2 cellular contexts compared by ENCODE assay signal in the genomic region with DNA sequence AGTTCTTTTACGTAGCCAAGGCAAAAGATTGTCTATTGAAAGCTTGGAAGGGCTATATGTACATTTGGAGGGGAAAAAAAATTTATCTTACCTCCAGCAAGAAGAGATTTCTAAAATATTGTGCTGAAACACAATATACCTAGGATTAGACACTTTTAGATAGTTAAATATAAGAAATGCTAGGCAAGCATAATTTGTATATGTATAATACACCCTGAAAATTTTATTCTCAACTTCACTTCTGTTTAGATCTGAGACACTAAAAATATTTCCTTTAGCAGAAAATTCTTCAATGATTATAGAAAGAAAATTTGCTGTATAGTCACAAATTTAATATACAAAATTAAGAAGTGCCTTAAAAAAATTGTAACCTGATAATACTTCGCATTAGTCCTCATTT.
TF ChIP-seq lines count a peak whose summit lies in the region.

No MANE protein-coding gene starts in this region.

TF ChIP-seq in HepG2, 621 proteins besides CTCF, POLR2A, EP300 and RAD21 (continues in another document):
- TF ChIP-seq, protein P1, sequence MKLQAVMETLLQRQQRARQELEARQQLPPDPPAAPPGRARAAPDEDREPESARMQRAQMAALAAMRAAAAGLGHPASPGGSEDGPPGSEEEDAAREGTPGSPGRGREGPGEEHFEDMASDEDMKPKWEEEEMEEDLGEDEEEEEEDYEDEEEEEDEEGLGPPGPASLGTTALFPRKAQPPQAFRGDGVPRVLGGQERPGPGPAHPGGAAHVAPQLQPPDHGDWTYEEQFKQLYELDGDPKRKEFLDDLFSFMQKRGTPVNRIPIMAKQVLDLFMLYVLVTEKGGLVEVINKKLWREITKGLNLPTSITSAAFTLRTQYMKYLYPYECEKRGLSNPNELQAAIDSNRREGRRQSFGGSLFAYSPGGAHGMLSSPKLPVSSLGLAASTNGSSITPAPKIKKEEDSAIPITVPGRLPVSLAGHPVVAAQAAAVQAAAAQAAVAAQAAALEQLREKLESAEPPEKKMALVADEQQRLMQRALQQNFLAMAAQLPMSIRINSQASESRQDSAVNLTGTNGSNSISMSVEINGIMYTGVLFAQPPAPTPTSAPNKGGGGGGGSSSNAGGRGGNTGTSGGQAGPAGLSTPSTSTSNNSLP (IDR thresholded peaks at IDR 0.05; ENCODE audit: low read depth, low read length): no peak
- TF ChIP-seq THYN1 (CRISPR knock-in tag; IDR thresholded peaks at IDR 0.05; ENCODE audit: borderline replicate concordance, low read depth) (no peak), ZNF713 (CRISPR knock-in tag; IDR thresholded peaks at IDR 0.05) (no peak), DMAP1 (CRISPR knock-in tag; IDR thresholded peaks at IDR 0.05) (no peak), REXO4 (CRISPR knock-in tag; IDR thresholded peaks at IDR 0.05; ENCODE audit: borderline replicate concordance) (no peak), MAFK (conservative IDR thresholded peaks at IDR 0.05 in 1 of 2, IDR thresholded peaks at IDR 0.05 in 1 of 2; ENCODE audit: low read length in 2 of 2) (peak; percentile 63 to 65), SMC3 (IDR thresholded peaks at IDR 0.05; ENCODE audit: low read length) (no peak), MAFF (IDR thresholded peaks at IDR 0.05; ENCODE audit: low read depth, low read length) (peak; percentile 45), ZNF484 (CRISPR knock-in tag; IDR thresholded peaks at IDR 0.05; ENCODE audit: borderline replicate concordance, low read depth) (no peak), KDM6A (CRISPR knock-in tag; IDR thresholded peaks at IDR 0.05; ENCODE audit: low read depth) (no peak), ZSCAN21 (CRISPR knock-in tag; IDR thresholded peaks at IDR 0.05; ENCODE audit: borderline replicate concordance) (no peak)
- TF ChIP-seq, protein P2, sequence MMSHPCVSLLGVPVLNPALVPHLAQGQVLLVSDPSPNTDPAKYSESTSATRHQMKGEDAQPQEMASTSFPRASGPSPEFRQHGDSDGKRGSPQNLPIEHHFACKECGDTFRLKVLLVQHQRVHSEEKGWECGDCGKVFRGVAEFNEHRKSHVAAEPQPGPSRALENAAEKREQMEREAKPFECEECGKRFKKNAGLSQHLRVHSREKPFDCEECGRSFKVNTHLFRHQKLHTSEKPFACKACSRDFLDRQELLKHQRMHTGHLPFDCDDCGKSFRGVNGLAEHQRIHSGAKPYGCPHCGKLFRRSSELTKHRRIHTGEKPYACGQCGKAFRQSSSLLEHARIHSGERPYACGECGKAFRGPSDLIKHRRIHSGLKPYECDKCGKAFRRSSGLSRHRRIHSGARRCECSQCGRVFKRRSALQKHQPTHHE (CRISPR knock-in tag; IDR thresholded peaks at IDR 0.05; ENCODE audit: borderline replicate concordance): no peak
- TF ChIP-seq, protein P3, sequence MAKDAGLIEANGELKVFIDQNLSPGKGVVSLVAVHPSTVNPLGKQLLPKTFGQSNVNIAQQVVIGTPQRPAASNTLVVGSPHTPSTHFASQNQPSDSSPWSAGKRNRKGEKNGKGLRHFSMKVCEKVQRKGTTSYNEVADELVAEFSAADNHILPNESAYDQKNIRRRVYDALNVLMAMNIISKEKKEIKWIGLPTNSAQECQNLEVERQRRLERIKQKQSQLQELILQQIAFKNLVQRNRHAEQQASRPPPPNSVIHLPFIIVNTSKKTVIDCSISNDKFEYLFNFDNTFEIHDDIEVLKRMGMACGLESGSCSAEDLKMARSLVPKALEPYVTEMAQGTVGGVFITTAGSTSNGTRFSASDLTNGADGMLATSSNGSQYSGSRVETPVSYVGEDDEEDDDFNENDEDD (CRISPR knock-in tag; IDR thresholded peaks at IDR 0.05; ENCODE audit: borderline replicate concordance): no peak

TF ChIP-seq in K562, 482 proteins besides CTCF, POLR2A, EP300 and RAD21:
- TF ChIP-seq, protein P4, sequence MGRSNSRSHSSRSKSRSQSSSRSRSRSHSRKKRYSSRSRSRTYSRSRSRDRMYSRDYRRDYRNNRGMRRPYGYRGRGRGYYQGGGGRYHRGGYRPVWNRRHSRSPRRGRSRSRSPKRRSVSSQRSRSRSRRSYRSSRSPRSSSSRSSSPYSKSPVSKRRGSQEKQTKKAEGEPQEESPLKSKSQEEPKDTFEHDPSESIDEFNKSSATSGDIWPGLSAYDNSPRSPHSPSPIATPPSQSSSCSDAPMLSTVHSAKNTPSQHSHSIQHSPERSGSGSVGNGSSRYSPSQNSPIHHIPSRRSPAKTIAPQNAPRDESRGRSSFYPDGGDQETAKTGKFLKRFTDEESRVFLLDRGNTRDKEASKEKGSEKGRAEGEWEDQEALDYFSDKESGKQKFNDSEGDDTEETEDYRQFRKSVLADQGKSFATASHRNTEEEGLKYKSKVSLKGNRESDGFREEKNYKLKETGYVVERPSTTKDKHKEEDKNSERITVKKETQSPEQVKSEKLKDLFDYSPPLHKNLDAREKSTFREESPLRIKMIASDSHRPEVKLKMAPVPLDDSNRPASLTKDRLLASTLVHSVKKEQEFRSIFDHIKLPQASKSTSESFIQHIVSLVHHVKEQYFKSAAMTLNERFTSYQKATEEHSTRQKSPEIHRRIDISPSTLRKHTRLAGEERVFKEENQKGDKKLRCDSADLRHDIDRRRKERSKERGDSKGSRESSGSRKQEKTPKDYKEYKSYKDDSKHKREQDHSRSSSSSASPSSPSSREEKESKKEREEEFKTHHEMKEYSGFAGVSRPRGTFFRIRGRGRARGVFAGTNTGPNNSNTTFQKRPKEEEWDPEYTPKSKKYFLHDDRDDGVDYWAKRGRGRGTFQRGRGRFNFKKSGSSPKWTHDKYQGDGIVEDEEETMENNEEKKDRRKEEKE (IDR thresholded peaks at IDR 0.05; ENCODE audit: borderline replicate concordance in 1 of 2, control insufficient read depth in 1 of 2, low read depth in 2 of 2, low read length in 1 of 2): no peak
- TF ChIP-seq ZNF239 (CRISPR knock-in tag; IDR thresholded peaks at IDR 0.05) (no peak), ZNF316 (IDR thresholded peaks at IDR 0.05) (peak; percentile 85), ZFP36 (IDR thresholded peaks at IDR 0.05; ENCODE audit: low read depth, low read length, partially characterized antibody) (no peak), ARNT (IDR thresholded peaks at IDR 0.05) (no peak), HNRNPL (IDR thresholded peaks at IDR 0.05; ENCODE audit: low read depth, low read length) (no peak), TAF7 (tag; IDR thresholded peaks at IDR 0.05) (no peak), NCOR1 (IDR thresholded peaks at IDR 0.05) (no peak), MAFK (IDR thresholded peaks at IDR 0.05; ENCODE audit: low read length) (0 out of 2 replicates have a peak, but pooled peaks have one; percentile 4), MAFG (tag; conservative IDR thresholded peaks at IDR 0.05) (peak; percentile 24; the same call in 1 of the 2 replicates), KLF6 (CRISPR knock-in tag; IDR thresholded peaks at IDR 0.05; ENCODE audit: borderline replicate concordance) (no peak), ZNF347 (CRISPR knock-in tag; IDR thresholded peaks at IDR 0.05; ENCODE audit: low read depth) (no peak), ZNF232 (CRISPR knock-in tag; IDR thresholded peaks at IDR 0.05) (no peak), FOXK2 (conservative IDR thresholded peaks at IDR 0.05 in 1 of 2, IDR thresholded peaks at IDR 0.05 in 1 of 2; ENCODE audit: low read depth in 2 of 2) (no peak), C11orf30 (IDR thresholded peaks at IDR 0.05; ENCODE audit: low read depth) (peak; percentile 62), ZNF445 (CRISPR knock-in tag; IDR thresholded peaks at IDR 0.05; ENCODE audit: low read depth) (no peak), PTRF (tag; IDR thresholded peaks at IDR 0.05) (no peak), ZC3H4 (CRISPR knock-in tag; IDR thresholded peaks at IDR 0.05; ENCODE audit: borderline replicate concordance) (no peak), NFXL1 (CRISPR knock-in tag; IDR thresholded peaks at IDR 0.05) (no peak), SMARCA5 (IDR thresholded peaks at IDR 0.05) (no peak), PHF20 (IDR thresholded peaks at IDR 0.05; ENCODE audit: partially characterized antibody) (no peak)
- TF ChIP-seq, protein P5, sequence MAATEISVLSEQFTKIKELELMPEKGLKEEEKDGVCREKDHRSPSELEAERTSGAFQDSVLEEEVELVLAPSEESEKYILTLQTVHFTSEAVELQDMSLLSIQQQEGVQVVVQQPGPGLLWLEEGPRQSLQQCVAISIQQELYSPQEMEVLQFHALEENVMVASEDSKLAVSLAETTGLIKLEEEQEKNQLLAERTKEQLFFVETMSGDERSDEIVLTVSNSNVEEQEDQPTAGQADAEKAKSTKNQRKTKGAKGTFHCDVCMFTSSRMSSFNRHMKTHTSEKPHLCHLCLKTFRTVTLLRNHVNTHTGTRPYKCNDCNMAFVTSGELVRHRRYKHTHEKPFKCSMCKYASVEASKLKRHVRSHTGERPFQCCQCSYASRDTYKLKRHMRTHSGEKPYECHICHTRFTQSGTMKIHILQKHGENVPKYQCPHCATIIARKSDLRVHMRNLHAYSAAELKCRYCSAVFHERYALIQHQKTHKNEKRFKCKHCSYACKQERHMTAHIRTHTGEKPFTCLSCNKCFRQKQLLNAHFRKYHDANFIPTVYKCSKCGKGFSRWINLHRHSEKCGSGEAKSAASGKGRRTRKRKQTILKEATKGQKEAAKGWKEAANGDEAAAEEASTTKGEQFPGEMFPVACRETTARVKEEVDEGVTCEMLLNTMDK (IDR thresholded peaks at IDR 0.05; ENCODE audit: borderline replicate concordance, insufficient read depth, low read depth, low read length, poor library complexity, severe bottlenecking): no peak
